ENCODE assay signal across 23 cellular contexts in the genomic region with DNA sequence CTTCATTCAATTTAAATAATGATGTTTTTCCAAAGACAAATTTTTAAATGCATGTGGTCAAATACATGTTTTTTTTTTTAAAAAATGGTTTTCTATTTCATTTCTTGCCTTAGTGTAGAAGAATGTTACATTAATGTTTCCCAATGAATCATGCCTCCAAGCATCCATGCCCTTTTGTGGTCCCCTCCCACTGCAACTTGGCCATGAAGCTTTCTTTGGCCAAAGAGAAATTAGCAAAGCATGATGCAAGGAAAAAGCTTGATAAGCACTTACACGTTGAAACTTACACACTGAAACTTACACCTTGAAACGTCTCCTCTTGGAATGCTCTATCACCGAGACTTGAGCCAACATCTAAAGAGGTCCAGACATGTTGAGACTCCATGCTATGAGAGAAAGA.
DNase-seq lines count a peak whose midpoint lies in the region; ATAC-seq, FAIRE-seq and TF ChIP-seq lines count a peak whose summit lies in the region.
"Had no signal": no experiment of that assay in that cellular context is flagged by ENCODE, and none has a peak within 500 bp of the region (broad histone marks: within the 10 kb centered on the region; RNA-seq: fewer than 3 reads in every experiment).

No MANE protein-coding gene starts in this region.

- H3K36me3 Mint-ChIP-seq in astrocyte (ENCODE audit: low read depth, unreplicated experiment): no peaks in the 10 kb centered on the region
- H3K36me3 Mint-ChIP-seq in activated CD4-positive, alpha-beta T cell treated with anti-CD3 and anti-CD28 coated beads, Interleukin-2, amount 10 ng/mL, durations not matched to agents 7 days and 5 days (ENCODE audit: low read depth): no peaks in the 10 kb centered on the region
- H3K36me3 Mint-ChIP-seq: CD8-positive, alpha-beta T cell; naive B cell had no signal

- no peak overlapping the region for H3K4me3 Mint-ChIP-seq in astrocyte (ENCODE audit: unreplicated experiment)
- no peak overlapping the region for H3K4me3 Mint-ChIP-seq in activated CD4-positive, alpha-beta T cell treated with anti-CD3 and anti-CD28 coated beads, Interleukin-2, amount 10 ng/mL, durations not matched to agents 7 days and 5 days
- H3K4me3 Mint-ChIP-seq: activated B cell treated with CpG ODN at 0.5 μM for 24 hours; activated CD8-positive, alpha-beta T cell treated with anti-CD3 and anti-CD28 coated beads for 36 hours; CD8-positive, alpha-beta T cell; central memory CD8-positive, alpha-beta T cell had no signal

- H4K20me1 ChIP-seq in astrocyte (ENCODE audit: insufficient read depth, low read length) (no peaks in the 10 kb centered on the region), smooth muscle cell (ENCODE audit: low read depth) (no peaks in the 10 kb centered on the region)

- H3K4me2 ChIP-seq in astrocyte (ENCODE audit: low read length) (peak overlapping the region; percentile 13), smooth muscle cell (peak overlapping the region; percentile 11)

- no peak for TF ChIP-seq CTCF in astrocyte (IDR thresholded peaks at IDR 0.05; ENCODE audit: insufficient read depth, low read depth, low read length)
- no peak for TF ChIP-seq CTCF in smooth muscle cell (IDR thresholded peaks at IDR 0.05; ENCODE audit: borderline replicate concordance, insufficient read depth, poor library complexity, severe bottlenecking)

- peaks cover 9% of the 10 kb centered on the region for H3F3A ChIP-seq in smooth muscle cell (ENCODE audit: low read depth)

- H3K4me1 Mint-ChIP-seq in astrocyte (ENCODE audit: low read depth, unreplicated experiment): peaks cover 22% of the 10 kb centered on the region
- peaks cover 1% of the 10 kb centered on the region for H3K4me1 Mint-ChIP-seq in activated CD4-positive, alpha-beta T cell treated with anti-CD3 and anti-CD28 coated beads, Interleukin-2, amount 10 ng/mL, durations not matched to agents 7 days and 5 days

- H3K9me3 ChIP-seq in astrocyte (ENCODE audit: insufficient read depth, low read depth, low read length): no peaks in the 10 kb centered on the region
- H3K9me3 ChIP-seq in smooth muscle cell (replicated peaks; ENCODE audit: low read depth): no peaks in the 10 kb centered on the region
- H3K9me3 ChIP-seq: sigmoid colon had no signal

- peaks cover 3% of the 10 kb centered on the region for H3K27me3 Mint-ChIP-seq in astrocyte (ENCODE audit: low read depth, unreplicated experiment)
- peaks cover 7% of the 10 kb centered on the region for H3K27me3 Mint-ChIP-seq in activated CD4-positive, alpha-beta T cell treated with anti-CD3 and anti-CD28 coated beads, Interleukin-2, amount 10 ng/mL, durations not matched to agents 7 days and 5 days
- H3K27me3 Mint-ChIP-seq: activated B cell treated with CpG ODN at 0.5 μM for 24 hours, naive B cell had no signal

- no peak for ATAC-seq in GM21528 (IDR thresholded peaks at IDR 0.05; ENCODE audit: low FRiP score, unreplicated experiment)
- ATAC-seq: CD8-positive, alpha-beta T cell had no signal

- 56% methylated on average over 3 of the region's 3 CpGs for WGBS in smooth muscle cell (ENCODE audit: low lambda C conversion rate)

- H3K4me3 ChIP-seq in astrocyte (ENCODE audit: insufficient read depth, low read depth, low read length) (no peak overlapping the region), smooth muscle cell (no peak overlapping the region)
- H3K4me3 ChIP-seq: sigmoid colon had no signal

- H3K79me2 ChIP-seq in astrocyte (ENCODE audit: insufficient read depth, low read length) (no peaks in the 10 kb centered on the region), smooth muscle cell (ENCODE audit: low read depth) (no peaks in the 10 kb centered on the region)
- H3K79me2 ChIP-seq: parathyroid adenoma had no signal

- H3K4me1 ChIP-seq in astrocyte (ENCODE audit: insufficient read depth, low read length) (peaks cover 6% of the 10 kb centered on the region), smooth muscle cell (ENCODE audit: low read depth) (peaks cover 7% of the 10 kb centered on the region)
- H3K4me1 ChIP-seq: parathyroid adenoma had no signal

- H3K36me3 ChIP-seq in astrocyte (ENCODE audit: insufficient read depth, low read length) (no peaks in the 10 kb centered on the region), smooth muscle cell (ENCODE audit: low read depth) (no peaks in the 10 kb centered on the region)
- H3K36me3 ChIP-seq: sigmoid colon had no signal

- H3K27me3 ChIP-seq in astrocyte (ENCODE audit: insufficient read depth, low read length) (no peaks in the 10 kb centered on the region), smooth muscle cell (ENCODE audit: low read depth) (no peaks in the 10 kb centered on the region)
- H3K27me3 ChIP-seq: sigmoid colon had no signal

- no peaks in the 10 kb centered on the region for H3K9me3 Mint-ChIP-seq in astrocyte (ENCODE audit: unreplicated experiment)
- no peaks in the 10 kb centered on the region for H3K9me3 Mint-ChIP-seq in activated CD4-positive, alpha-beta T cell treated with anti-CD3 and anti-CD28 coated beads, Interleukin-2, amount 10 ng/mL, durations not matched to agents 7 days and 5 days
- H3K9me3 Mint-ChIP-seq: activated B cell treated with CpG ODN at 0.5 μM for 24 hours; activated CD8-positive, alpha-beta T cell treated with anti-CD3 and anti-CD28 coated beads for 36 hours; CD8-positive, alpha-beta T cell; central memory CD8-positive, alpha-beta T cell; naive B cell had no signal

- H3K9ac ChIP-seq in astrocyte (ENCODE audit: low read length) (no peak overlapping the region), smooth muscle cell (ENCODE audit: low read depth) (no peak overlapping the region)
- H3K9ac ChIP-seq: parathyroid adenoma had no signal

- POLR2A ChIA-PET in activated CD4-positive, alpha-beta T cell treated with anti-CD3 and anti-CD28 coated beads, Interleukin-2, amount 10 ng/mL, durations not matched to agents 7 days and 5 days (lab: Charles Lee): no interaction called here

- no peak overlapping the region for H2AFZ ChIP-seq in astrocyte (ENCODE audit: low read depth, low read length)
- no peak overlapping the region for H2AFZ ChIP-seq in smooth muscle cell (ENCODE audit: low read depth)
- H2AFZ ChIP-seq: parathyroid adenoma had no signal

- peak; percentile 20 for FAIRE-seq in astrocyte (lab: Jason Lieb, UNC)
- FAIRE-seq: HTR-8/SVneo had no signal

- no peak overlapping the region for H3K27ac ChIP-seq in astrocyte (ENCODE audit: low read depth, low read length)
- H3K27ac ChIP-seq in smooth muscle cell (ENCODE audit: low read depth): peak overlapping the region; percentile 62
- H3K27ac ChIP-seq: parathyroid adenoma, sigmoid colon had no signal

- H3K27ac Mint-ChIP-seq in astrocyte (ENCODE audit: unreplicated experiment): peak overlapping the region; percentile 15
- H3K27ac Mint-ChIP-seq in activated CD4-positive, alpha-beta T cell treated with anti-CD3 and anti-CD28 coated beads, Interleukin-2, amount 10 ng/mL, durations not matched to agents 7 days and 5 days: no peak overlapping the region
- H3K27ac Mint-ChIP-seq: activated B cell treated with CpG ODN at 0.5 μM for 24 hours; activated CD8-positive, alpha-beta T cell treated with anti-CD3 and anti-CD28 coated beads for 36 hours; CD8-positive, alpha-beta T cell had no signal

- CTCF ChIA-PET in activated CD4-positive, alpha-beta T cell treated with anti-CD3 and anti-CD28 coated beads, Interleukin-2, amount 10 ng/mL, durations not matched to agents 7 days and 5 days (lab: Charles Lee): interaction anchor here (1.3 to 1.6 kb wide), 2 partner anchors 284 to 290 kb away, joined by 3 to 4 read pairs; no protein-coding TSS in a partner anchor

- peak; percentile 65 for DNase-seq in GM03348 (ENCODE audit: low spot score)
- peak; percentile 79 for DNase-seq in astrocyte (ENCODE audit: low read depth)
- peak; percentile 89 for DNase-seq in fibroblast of peridontal ligament (ENCODE audit: extremely low read depth)
- no peak for DNase-seq in smooth muscle cell (lab: John Stamatoyannopoulos, UW; ENCODE audit: unreplicated experiment)
- no peak for DNase-seq in activated CD4-positive, alpha-beta T cell treated with anti-CD3 and anti-CD28 coated beads, Interleukin-2, amount 10 ng/mL, durations not matched to agents 7 days and 5 days
- DNase-seq in DMS153 treated with DMSO at 0.1 percent for 48 hours (lab: John Stamatoyannopoulos, UW; ENCODE audit: unreplicated experiment): no peak
- DNase-seq in ecto neural progenitor cell (ENCODE audit: low spot score): no peak
- DNase-seq: activated B cell treated with CpG ODN at 0.5 μM for 24 hours; activated CD8-positive, alpha-beta T cell treated with anti-CD3 and anti-CD28 coated beads for 36 hours; activated gamma-delta T cell; activated T-cell treated with anti-CD3 and anti-CD28 coated beads for 4 hours; CD8-positive, alpha-beta T cell; effector CD4-positive, alpha-beta T cell; left cardiac atrium; mesenchymal stem cell; naive B cell; NCI-H1694 treated with DMSO at 0.1 percent for 48 hours; sigmoid colon; T-helper 9 cell had no signal

Comparison
In these comparisons a context has a peak if more than half of its experiments do, and no peak if none do; other contexts are left out.
1. DNase-seq: peak in GM03348 (single experiment), astrocyte (single experiment) and fibroblast of peridontal ligament (single experiment); none in smooth muscle cell (single experiment), activated CD4-positive, alpha-beta T cell treated with anti-CD3 and anti-CD28 coated beads, Interleukin-2, amount 10 ng/mL, durations not matched to agents 7 days and 5 days (single experiment), DMS153 treated with DMSO at 0.1 percent for 48 hours (single experiment) and ecto neural progenitor cell (single experiment).